ENCODE assay signal across 1 cellular context in the genomic region with DNA sequence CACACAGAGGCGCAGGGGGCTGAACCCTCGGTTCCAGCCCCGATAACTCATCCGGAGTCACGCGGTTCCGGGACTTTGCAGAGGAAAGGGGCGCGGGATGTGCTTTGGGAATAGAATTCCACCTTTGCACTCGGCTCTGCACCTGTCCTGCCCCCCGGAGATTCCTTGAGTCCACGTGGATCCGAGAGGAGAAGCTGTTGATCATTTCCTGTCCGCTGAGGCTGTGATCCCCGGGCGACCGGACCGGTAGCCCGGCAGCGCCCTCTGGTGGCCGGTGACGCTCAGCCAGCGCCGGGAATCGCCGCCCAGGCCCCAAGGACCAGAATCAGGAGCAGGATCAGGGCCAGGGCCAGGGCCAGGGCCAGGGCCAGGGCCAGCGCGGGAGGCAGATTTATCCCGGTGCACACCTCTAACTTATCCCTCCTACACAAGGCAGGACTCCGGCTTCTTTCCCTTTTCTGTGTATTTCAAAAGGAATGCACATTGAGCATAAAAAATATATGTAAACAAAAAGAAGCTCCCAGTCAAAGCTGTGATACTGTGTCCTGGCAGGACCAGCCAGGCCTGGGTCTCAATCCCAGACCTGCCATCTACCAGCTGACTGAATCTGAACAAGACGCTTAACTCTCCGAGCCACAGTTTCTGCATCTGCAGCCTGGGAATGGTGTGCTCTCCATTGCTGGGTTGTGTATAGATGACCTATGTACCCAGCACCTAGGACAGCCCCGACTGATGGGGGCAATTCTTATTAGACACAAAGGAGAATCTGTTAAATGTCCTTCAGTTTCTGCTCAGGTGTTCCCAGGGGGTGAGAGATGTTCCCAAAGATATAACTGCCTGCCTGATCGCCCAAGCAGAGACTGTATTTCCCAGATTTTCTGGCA.
TF ChIP-seq lines count a peak whose summit lies in the region.

No MANE protein-coding gene starts in this region.

TF ChIP-seq in A549, 52 proteins besides CTCF, POLR2A, EP300 and RAD21 (continued from another document):
- TF ChIP-seq, protein P1, sequence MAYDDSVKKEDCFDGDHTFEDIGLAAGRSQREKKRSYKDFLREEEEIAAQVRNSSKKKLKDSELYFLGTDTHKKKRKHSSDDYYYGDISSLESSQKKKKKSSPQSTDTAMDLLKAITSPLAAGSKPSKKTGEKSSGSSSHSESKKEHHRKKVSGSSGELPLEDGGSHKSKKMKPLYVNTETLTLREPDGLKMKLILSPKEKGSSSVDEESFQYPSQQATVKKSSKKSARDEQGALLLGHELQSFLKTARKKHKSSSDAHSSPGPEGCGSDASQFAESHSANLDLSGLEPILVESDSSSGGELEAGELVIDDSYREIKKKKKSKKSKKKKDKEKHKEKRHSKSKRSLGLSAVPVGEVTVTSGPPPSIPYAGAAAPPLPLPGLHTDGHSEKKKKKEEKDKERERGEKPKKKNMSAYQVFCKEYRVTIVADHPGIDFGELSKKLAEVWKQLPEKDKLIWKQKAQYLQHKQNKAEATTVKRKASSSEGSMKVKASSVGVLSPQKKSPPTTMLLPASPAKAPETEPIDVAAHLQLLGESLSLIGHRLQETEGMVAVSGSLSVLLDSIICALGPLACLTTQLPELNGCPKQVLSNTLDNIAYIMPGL (CRISPR knock-in tag; IDR thresholded peaks at IDR 0.05; ENCODE audit: borderline replicate concordance): no peak
- TF ChIP-seq, protein P2, sequence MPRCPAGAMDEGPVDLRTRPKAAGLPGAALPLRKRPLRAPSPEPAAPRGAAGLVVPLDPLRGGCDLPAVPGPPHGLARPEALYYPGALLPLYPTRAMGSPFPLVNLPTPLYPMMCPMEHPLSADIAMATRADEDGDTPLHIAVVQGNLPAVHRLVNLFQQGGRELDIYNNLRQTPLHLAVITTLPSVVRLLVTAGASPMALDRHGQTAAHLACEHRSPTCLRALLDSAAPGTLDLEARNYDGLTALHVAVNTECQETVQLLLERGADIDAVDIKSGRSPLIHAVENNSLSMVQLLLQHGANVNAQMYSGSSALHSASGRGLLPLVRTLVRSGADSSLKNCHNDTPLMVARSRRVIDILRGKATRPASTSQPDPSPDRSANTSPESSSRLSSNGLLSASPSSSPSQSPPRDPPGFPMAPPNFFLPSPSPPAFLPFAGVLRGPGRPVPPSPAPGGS (IDR thresholded peaks at IDR 0.05): no peak
- TF ChIP-seq RARB (CRISPR knock-in tag; IDR thresholded peaks at IDR 0.05) (no peak), CHD2 (IDR thresholded peaks at IDR 0.05; ENCODE audit: low read length, partially characterized antibody) (no peak), HOXB13 (CRISPR knock-in tag; IDR thresholded peaks at IDR 0.05; ENCODE audit: low read depth) (no peak), HOXB5 (CRISPR knock-in tag; IDR thresholded peaks at IDR 0.05) (no peak), MYC (IDR thresholded peaks at IDR 0.05; ENCODE audit: borderline replicate concordance, low read length) (peak; percentile 80)
- TF ChIP-seq, protein P3, sequence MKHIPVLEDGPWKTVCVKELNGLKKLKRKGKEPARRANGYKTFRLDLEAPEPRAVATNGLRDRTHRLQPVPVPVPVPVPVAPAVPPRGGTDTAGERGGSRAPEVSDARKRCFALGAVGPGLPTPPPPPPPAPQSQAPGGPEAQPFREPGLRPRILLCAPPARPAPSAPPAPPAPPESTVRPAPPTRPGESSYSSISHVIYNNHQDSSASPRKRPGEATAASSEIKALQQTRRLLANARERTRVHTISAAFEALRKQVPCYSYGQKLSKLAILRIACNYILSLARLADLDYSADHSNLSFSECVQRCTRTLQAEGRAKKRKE (CRISPR knock-in tag; IDR thresholded peaks at IDR 0.05; ENCODE audit: low read depth): no peak
- TF ChIP-seq, protein P4, sequence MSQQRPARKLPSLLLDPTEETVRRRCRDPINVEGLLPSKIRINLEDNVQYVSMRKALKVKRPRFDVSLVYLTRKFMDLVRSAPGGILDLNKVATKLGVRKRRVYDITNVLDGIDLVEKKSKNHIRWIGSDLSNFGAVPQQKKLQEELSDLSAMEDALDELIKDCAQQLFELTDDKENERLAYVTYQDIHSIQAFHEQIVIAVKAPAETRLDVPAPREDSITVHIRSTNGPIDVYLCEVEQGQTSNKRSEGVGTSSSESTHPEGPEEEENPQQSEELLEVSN (IDR thresholded peaks at IDR 0.05; ENCODE audit: borderline replicate concordance, low read depth): peak; percentile 70; the same call in 1 of the 2 replicates
- TF ChIP-seq, protein P5, sequence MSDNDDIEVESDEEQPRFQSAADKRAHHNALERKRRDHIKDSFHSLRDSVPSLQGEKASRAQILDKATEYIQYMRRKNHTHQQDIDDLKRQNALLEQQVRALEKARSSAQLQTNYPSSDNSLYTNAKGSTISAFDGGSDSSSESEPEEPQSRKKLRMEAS (IDR thresholded peaks at IDR 0.05): peak; percentile 76
TF ChIP-seq in A549: peak in this region for 4.
